ENCODE assay signal across 8 cellular contexts in genomic region chr3:10320320-10320677, GRCh38. TPM values are rescaled to one million over a fixed set of nuclear protein-coding genes. Genes with fewer than 3 reads are reported as not detected.
DNase-seq lines count a peak whose midpoint lies in the region; ATAC-seq and TF ChIP-seq lines count a peak whose summit lies in the region.

No MANE protein-coding gene starts in this region.

- H3K4me1 ChIP-seq in HAP-1, result no peaks in the 10 kb centered on the region; the same call in 1 of the 2 replicates

- H3K36me3 Mint-ChIP-seq in activated B cell treated with CpG ODN at 0.5 μM for 24 hours (ENCODE audit: low read depth), result peaks cover 34% of the 10 kb centered on the region
- H3K36me3 Mint-ChIP-seq in stimulated activated effector memory CD8-positive, alpha-beta T cell treated with anti-CD3 and anti-CD28 coated beads, Interleukin-12 subunit alpha, Interleukin-12 subunit beta, amount 100 ng/mL, for 72 hours, result peaks cover 46% of the 10 kb centered on the region

- no peaks in the 10 kb centered on the region for H3K9me3 ChIP-seq in HAP-1

- no peaks in the 10 kb centered on the region for H3K9me3 Mint-ChIP-seq in activated B cell treated with CpG ODN at 0.5 μM for 24 hours
- H3K9me3 Mint-ChIP-seq in stimulated activated effector memory CD8-positive, alpha-beta T cell treated with anti-CD3 and anti-CD28 coated beads, Interleukin-12 subunit alpha, Interleukin-12 subunit beta, amount 100 ng/mL, for 72 hours, result no peaks in the 10 kb centered on the region

- H3K27me3 Mint-ChIP-seq in activated B cell treated with CpG ODN at 0.5 μM for 24 hours, result no peaks in the 10 kb centered on the region

- peak overlapping the region; percentile 98 for H3K4me3 ChIP-seq in HAP-1
- H3K4me3 ChIP-seq in iPS-11a (ENCODE audit: low read depth, low read length), result peak overlapping the region; percentile 98

- CTCF ChIA-PET in activated B cell treated with CpG ODN at 0.5 μM for 24 hours (lab: Charles Lee), result interaction anchor here (0.6 to 1.6 kb wide), 2 partner anchors 88 to 420 kb away, joined by 3 to 6 read pairs; no protein-coding TSS in a partner anchor

- H3K4me3 Mint-ChIP-seq in activated B cell treated with CpG ODN at 0.5 μM for 24 hours, result peak overlapping the region; percentile 91
- H3K4me3 Mint-ChIP-seq in stimulated activated effector memory CD8-positive, alpha-beta T cell treated with anti-CD3 and anti-CD28 coated beads, Interleukin-12 subunit alpha, Interleukin-12 subunit beta, amount 100 ng/mL, for 72 hours, result peak overlapping the region; percentile 85

- ATAC-seq in activated B cell treated with CpG ODN at 0.5 μM for 24 hours (ENCODE audit: low read depth) (no peak), GM21825 (IDR thresholded peaks at IDR 0.05; ENCODE audit: unreplicated experiment) (no peak)
- peak; percentile 0 for ATAC-seq in stimulated activated effector memory CD8-positive, alpha-beta T cell treated with anti-CD3 and anti-CD28 coated beads, Interleukin-12 subunit alpha, Interleukin-12 subunit beta, amount 100 ng/mL, for 72 hours

- POLR2A ChIA-PET in activated B cell treated with CpG ODN at 0.5 μM for 24 hours (lab: Charles Lee), result interaction anchor here (0.6 to 2.8 kb wide), 21 partner anchors 11 to 923 kb away, joined by 3 to 18 read pairs (median 4); partner anchors contain the start of genes ARPC4, CRELD1, EMC3 and FANCD2

- intact Hi-C loops in activated B cell treated with CpG ODN at 0.5 μM for 24 hours (cut with micrococcal nuclease), result loop anchor here (2.0 to 10.0 kb wide), 5 partner anchors 293 to 1358 kb away; partner anchors contain the start of genes ARPC4, FANCD2, RAD18 and TADA3

- in situ Hi-C loops in HAP-1 (cut with MboI; ENCODE audit: low sequenced_read_pairs), result no loop called here

- no peak for DNase-seq in HAP-1 (ENCODE audit: low spot score in 2 of 2)
- DNase-seq in activated B cell treated with CpG ODN at 0.5 μM for 24 hours, result no peak
- no peak for DNase-seq in stimulated activated effector memory CD8-positive, alpha-beta T cell treated with anti-CD3 and anti-CD28 coated beads, Interleukin-12 subunit alpha, Interleukin-12 subunit beta, amount 100 ng/mL, for 72 hours (ENCODE audit: low spot score in 2 of 2)
- no peak for DNase-seq in glomerular visceral epithelial cell (ENCODE audit: extremely low spot score)
- DNase-seq in nucleus accumbens (lab: John Stamatoyannopoulos, UW), result no peak
- no peak for DNase-seq in DMS153 (lab: John Stamatoyannopoulos, UW)

- H3K27ac Mint-ChIP-seq in activated B cell treated with CpG ODN at 0.5 μM for 24 hours, result peak overlapping the region; percentile 77
- H3K27ac Mint-ChIP-seq in stimulated activated effector memory CD8-positive, alpha-beta T cell treated with anti-CD3 and anti-CD28 coated beads, Interleukin-12 subunit alpha, Interleukin-12 subunit beta, amount 100 ng/mL, for 72 hours, result peak overlapping the region; percentile 96

- no peak for TF ChIP-seq CTCF in activated B cell treated with CpG ODN at 0.5 μM for 24 hours (IDR thresholded peaks at IDR 0.05)

- peaks cover under 1% of the 10 kb centered on the region; the same call in 1 of the 2 replicates for H3K27me3 ChIP-seq in HAP-1 (ENCODE audit: low read depth)

- peaks cover 39% of the 10 kb centered on the region for H3K36me3 ChIP-seq in HAP-1 (replicated peaks)

- peaks cover 32% of the 10 kb centered on the region for H3K4me1 Mint-ChIP-seq in activated B cell treated with CpG ODN at 0.5 μM for 24 hours
- H3K4me1 Mint-ChIP-seq in stimulated activated effector memory CD8-positive, alpha-beta T cell treated with anti-CD3 and anti-CD28 coated beads, Interleukin-12 subunit alpha, Interleukin-12 subunit beta, amount 100 ng/mL, for 72 hours, result peaks cover 38% of the 10 kb centered on the region

RNA-seq across cellular contexts. Expression of gene SEC13, which starts 0.6 kb away (rescaled TPM):
- 86.1 and 86.9 TPM in 2 replicates for total RNA-seq in activated B cell treated with CpG ODN at 0.5 μM for 24 hours

RNA-seq across cellular contexts. Expression of gene GHRL, which starts 27.6 kb away (rescaled TPM):
- total RNA-seq in activated B cell treated with CpG ODN at 0.5 μM for 24 hours, result 1.4 and 2.8 TPM in 2 replicates
